Comparison of ENCODE assay signal across 28 cellular contexts in the genomic region with DNA sequence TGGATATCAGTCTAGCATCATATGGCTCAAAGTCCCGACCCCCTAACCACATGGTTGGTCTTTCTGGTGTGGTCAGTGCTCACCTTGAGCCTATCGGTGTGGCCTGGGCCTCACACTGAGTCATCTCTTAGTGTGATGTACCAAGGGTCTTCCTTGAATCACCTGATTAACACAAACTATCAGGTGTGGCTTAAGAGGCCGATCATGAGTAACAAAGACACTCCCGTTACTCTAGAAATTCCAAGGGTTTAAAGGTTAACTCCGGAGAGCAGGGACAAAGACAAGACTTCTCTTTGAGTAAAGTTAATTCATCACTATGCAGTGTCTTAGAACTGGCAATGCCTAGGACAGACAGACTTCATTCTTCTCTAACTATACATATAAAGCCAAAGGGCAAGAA. TPM values are rescaled to one million over a fixed set of nuclear protein-coding genes. Genes with fewer than 3 reads are reported as not detected.
DNase-seq lines count a peak whose midpoint lies in the region; ATAC-seq, FAIRE-seq and TF ChIP-seq lines count a peak whose summit lies in the region.
"Had no signal": no experiment of that assay in that cellular context is flagged by ENCODE, and none has a peak within 500 bp of the region (broad histone marks: within the 10 kb centered on the region; RNA-seq: fewer than 3 reads in every experiment).

No MANE protein-coding gene starts in this region.

- H2BK5ac ChIP-seq in H1 (ENCODE audit: low read depth, low read length): peak overlapping the region; percentile 77; the same call in 1 of the 2 replicates

- 0 out of 2 replicates have a peak overlapping the region, but pooled peaks have one; percentile 13 for H2BK20ac ChIP-seq in H1 (ENCODE audit: low read length)

- no peak overlapping the region for H3K14ac ChIP-seq in H1 (ENCODE audit: insufficient read length)

- H4K91ac ChIP-seq in H1 (replicated peaks; ENCODE audit: insufficient read length, low read length): peak overlapping the region; percentile 58

- peak overlapping the region; percentile 72 for H3K18ac ChIP-seq in H1 (ENCODE audit: extremely low read depth, low read length)

- no peak for TF ChIP-seq RAD21 in H1 (IDR thresholded peaks at IDR 0.05 in 1 of 2, conservative IDR thresholded peaks at IDR 0.05 in 1 of 2; ENCODE audit: low read depth in 2 of 2, low read length in 2 of 2)

- peaks cover 45% of the 10 kb centered on the region for H3K4me1 Mint-ChIP-seq in GM23338

- H3K27ac Mint-ChIP-seq in GM23338: peak overlapping the region; percentile 73
- H3K27ac Mint-ChIP-seq: CD8-positive, alpha-beta memory T cell had no signal

- H3K23ac ChIP-seq in H1 (ENCODE audit: insufficient read length): no peak overlapping the region

- no peak overlapping the region for H2AK5ac ChIP-seq in H1 (ENCODE audit: low read depth, low read length)

- H2BK15ac ChIP-seq in H1 (ENCODE audit: low read length): no peak overlapping the region

- H3K4me2 ChIP-seq in GM23338: peak overlapping the region; percentile 5; the same call in 1 of the 2 replicates
- H3K4me2 ChIP-seq in H1 (ENCODE audit: insufficient read depth in 1 of 2, low read depth in 2 of 2, low read length in 2 of 2): no peak overlapping the region

- H3K9me3 ChIP-seq in H1 (ENCODE audit: insufficient read depth in 2 of 2, low read depth in 1 of 2, low read length in 1 of 2) (no peaks in the 10 kb centered on the region), small intestine (ENCODE audit: control insufficient read depth, low read depth) (no peaks in the 10 kb centered on the region), esophagus squamous epithelium (no peaks in the 10 kb centered on the region), tibial nerve (no peaks in the 10 kb centered on the region)
- H3K9me3 ChIP-seq: MG63 had no signal

- H3K56ac ChIP-seq in H1 (replicated peaks; ENCODE audit: insufficient read length, low read depth, low read length): no peak overlapping the region

- H3F3A ChIP-seq in GM23338 (replicated peaks; ENCODE audit: low read depth): 0 out of 2 replicates have a peak, but pooled peaks cover 4% of the 10 kb centered on the region

- ATAC-seq in GM23338: peak; percentile 45
- ATAC-seq in HG03045 (IDR thresholded peaks at IDR 0.05; ENCODE audit: unreplicated experiment): no peak
- ATAC-seq: HepG2, K562 had no signal

- H3K79me2 ChIP-seq in GM23338 (replicated peaks; ENCODE audit: insufficient read depth) (no peaks in the 10 kb centered on the region), H1 (ENCODE audit: control insufficient read depth in 1 of 2, insufficient read depth in 2 of 2, low read length in 2 of 2) (no peaks in the 10 kb centered on the region)

- CTCF ChIA-PET in H1 (lab: Charles Lee; ENCODE audit: partially characterized antibody): no interaction called here

- DNase-seq in GM23338 (ENCODE audit: low spot score) (peak; percentile 34), H1 (ENCODE audit: low read depth in 1 of 2, low spot score in 2 of 2) (no peak), kidney tubule cell (ENCODE audit: low spot score) (peak; percentile 77), small intestine (peak; percentile 11), NCI-H748 (lab: John Stamatoyannopoulos, UW; ENCODE audit: unreplicated experiment) (no peak), esophagus squamous epithelium (lab: John Stamatoyannopoulos, UW) (no peak), tibial nerve (ENCODE audit: low spot score in 2 of 2) (no peak)
- DNase-seq: AML-193; C1 segment of cervical spinal cord; CD8-positive, alpha-beta memory T cell; DMS53; GDM1; GOT3; MG63; NCI-H1092; NCI-H1436; NCI-H1930; NCI-H510A; NK-92 treated with Interleukin-12 subunit alpha and Interleukin-12 subunit beta, amount 100 ng/mL, for 24 hours; SHP77 treated with DMSO at 0.1 percent for 48 hours had no signal

- H4K8ac ChIP-seq in H1 (ENCODE audit: extremely low read depth, insufficient read depth, low read length): no peak overlapping the region

- H3K27me3 ChIP-seq in GM23338 (ENCODE audit: insufficient read depth): no peaks in the 10 kb centered on the region
- no peaks in the 10 kb centered on the region for H3K27me3 ChIP-seq in H1 (replicated peaks in 1 of 4; ENCODE audit: control insufficient read depth in 3 of 4, extremely low read depth in 1 of 4, insufficient read depth in 3 of 4, low read length in 3 of 4)
- H3K27me3 ChIP-seq in small intestine (ENCODE audit: control insufficient read depth in 2 of 2, insufficient read depth in 2 of 2, low read length in 2 of 2): no peaks in the 10 kb centered on the region
- no peaks in the 10 kb centered on the region for H3K27me3 ChIP-seq in esophagus squamous epithelium
- no peaks in the 10 kb centered on the region for H3K27me3 ChIP-seq in tibial nerve
- H3K27me3 ChIP-seq: MG63 had no signal

- no peaks in the 10 kb centered on the region for H4K20me1 ChIP-seq in GM23338 (replicated peaks; ENCODE audit: insufficient read depth)
- H4K20me1 ChIP-seq in H1 (replicated peaks in 1 of 2; ENCODE audit: control insufficient read depth in 1 of 2, insufficient read depth in 2 of 2, low read length in 2 of 2): no peaks in the 10 kb centered on the region

- H3K36me3 Mint-ChIP-seq in GM23338 (ENCODE audit: low read depth): no peaks in the 10 kb centered on the region

- no peak overlapping the region; the same call in 2 of the 3 replicates for H3K4me3 Mint-ChIP-seq in GM23338
- H3K4me3 Mint-ChIP-seq: CD8-positive, alpha-beta memory T cell had no signal

- H3K9me2 ChIP-seq in GM23338 (ENCODE audit: insufficient read depth): peaks cover 11% of the 10 kb centered on the region; the same call in 1 of the 2 replicates

- no peak for TF ChIP-seq CTCF in GM23338 (conservative IDR thresholded peaks at IDR 0.05; ENCODE audit: low read depth in 2 of 2)
- no peak for TF ChIP-seq CTCF in H1 (IDR thresholded peaks at IDR 0.05; ENCODE audit: control extremely low read depth in 1 of 3, insufficient read depth in 1 of 3, low read depth in 1 of 3, low read length in 3 of 3)
- no peak for TF ChIP-seq CTCF in esophagus squamous epithelium (IDR thresholded peaks at IDR 0.05)
- no peak for TF ChIP-seq CTCF in tibial nerve (IDR thresholded peaks at IDR 0.05)

- H4K5ac ChIP-seq in H1 (ENCODE audit: insufficient read length, low read depth, low read length): no peak overlapping the region

- TF ChIP-seq EP300 in H1 (IDR thresholded peaks at IDR 0.05; ENCODE audit: borderline replicate concordance in 1 of 2, low read depth in 2 of 2, low read length in 2 of 2): no peak
- TF ChIP-seq EP300 in tibial nerve (IDR thresholded peaks at IDR 0.05): no peak

- H3K23me2 ChIP-seq in H1 (ENCODE audit: low read depth, low read length): no peaks in the 10 kb centered on the region

- TF ChIP-seq POLR2A in H1 (IDR thresholded peaks at IDR 0.05; ENCODE audit: control extremely low read depth in 1 of 2, low read depth in 2 of 2, low read length in 2 of 2) (no peak), esophagus squamous epithelium (IDR thresholded peaks at IDR 0.05) (no peak), tibial nerve (IDR thresholded peaks at IDR 0.05) (no peak)

- POLR2A ChIA-PET in H1 (lab: Charles Lee; ENCODE audit: partially characterized antibody): no interaction called here

- H3K27ac ChIP-seq in GM23338 (ENCODE audit: low read depth) (0 out of 2 replicates have a peak overlapping the region, but pooled peaks have one; percentile 18), H1 (ENCODE audit: low read depth, low read length) (no peak overlapping the region), small intestine (ENCODE audit: low read depth in 1 of 2, low read length in 1 of 2) (no peak overlapping the region), esophagus squamous epithelium (no peak overlapping the region), tibial nerve (no peak overlapping the region)
- H3K27ac ChIP-seq: RWPE1 had no signal

- WGBS in H1 (ENCODE audit: extremely low coverage in 1 of 2, insufficient coverage in 1 of 2, insufficient read length in 1 of 2, insufficient replicate concordance in 2 of 2, low coverage in 1 of 2, low lambda C conversion rate in 2 of 2, missing lambda C conversion rate in 1 of 2), 2 experiments: 89% methylated on average over 5 of the region's 5 CpGs; no CpG with 5 or more reads in 1 of the 2 experiments
- 35 to 77% (median 41%) methylated on average over 5 of the region's 5 CpGs for WGBS in small intestine, 3 donors
- WGBS in esophagus squamous epithelium, 2 donors: 63 to 74% methylated on average over 5 of the region's 5 CpGs
- 68 to 77% methylated on average over 5 of the region's 5 CpGs for WGBS in tibial nerve, 2 donors

- FAIRE-seq in H1 (lab: Jason Lieb, UNC) (no peak), small intestine (lab: Jason Lieb, UNC) (no peak)
- FAIRE-seq: D721Med, GM18507, HepG2, K562 had no signal

- H3K4me1 ChIP-seq in GM23338 (ENCODE audit: insufficient read depth) (peaks cover 51% of the 10 kb centered on the region), H1 (replicated peaks in 1 of 4; ENCODE audit: control insufficient read depth in 3 of 4, insufficient read depth in 4 of 4, low read length in 3 of 4) (peaks cover 2 to 18% (median 8%) of the 10 kb centered on the region in 4 experiments; a peak in 5 of 7 replicates), small intestine (ENCODE audit: control insufficient read depth in 2 of 2, insufficient read depth in 1 of 2, low read depth in 1 of 2, low read length in 1 of 2) (no peaks in the 10 kb centered on the region), esophagus squamous epithelium (peaks cover 0 to 18% (median 8%) of the 10 kb centered on the region in 3 donors), tibial nerve (no peaks in the 10 kb centered on the region)

- no peaks in the 10 kb centered on the region; the same call in 2 of the 3 replicates for H3K9me3 Mint-ChIP-seq in GM23338
- H3K9me3 Mint-ChIP-seq: CD8-positive, alpha-beta memory T cell had no signal

- H2BK120ac ChIP-seq in H1 (replicated peaks; ENCODE audit: low read depth, low read length): no peak overlapping the region

- no peak overlapping the region for H3K9ac ChIP-seq in H1 (replicated peaks in 1 of 4; ENCODE audit: extremely low read depth in 1 of 4, low read depth in 3 of 4, low read length in 3 of 4)

- no peak overlapping the region for H3K4me3 ChIP-seq in GM23338
- H3K4me3 ChIP-seq in H1 (ENCODE audit: extremely low read depth in 1 of 4, insufficient read depth in 2 of 4, low read depth in 3 of 4, low read length in 4 of 4): no peak overlapping the region
- H3K4me3 ChIP-seq in small intestine (ENCODE audit: low read depth in 1 of 2, low read length in 2 of 2): no peak overlapping the region
- no peak overlapping the region for H3K4me3 ChIP-seq in esophagus squamous epithelium
- no peak overlapping the region for H3K4me3 ChIP-seq in tibial nerve
- H3K4me3 ChIP-seq: K562, MG63 had no signal

- H2AFZ ChIP-seq in GM23338 (no peak overlapping the region), H1 (ENCODE audit: low read length) (0 out of 2 replicates have a peak overlapping the region, but pooled peaks have one; percentile 45)

- H3K27me3 Mint-ChIP-seq in GM23338 (ENCODE audit: insufficient read depth, low read depth, poor library complexity): no peaks in the 10 kb centered on the region

- 0 out of 2 replicates have a peak overlapping the region, but pooled peaks have one; percentile 13 for H2BK12ac ChIP-seq in H1 (ENCODE audit: low read depth, low read length)

- no peaks in the 10 kb centered on the region for H3K36me3 ChIP-seq in GM23338 (ENCODE audit: insufficient read depth)
- H3K36me3 ChIP-seq in H1 (ENCODE audit: control insufficient read depth in 2 of 4, insufficient read depth in 4 of 4, low read length in 3 of 4): no peaks in the 10 kb centered on the region
- H3K36me3 ChIP-seq in small intestine (ENCODE audit: control insufficient read depth in 2 of 2, insufficient read depth in 2 of 2, low read length in 2 of 2): no peaks in the 10 kb centered on the region
- H3K36me3 ChIP-seq in esophagus squamous epithelium: no peaks in the 10 kb centered on the region
- H3K36me3 ChIP-seq in tibial nerve: no peaks in the 10 kb centered on the region
- H3K36me3 ChIP-seq: MG63 had no signal

- H3K79me1 ChIP-seq in H1 (ENCODE audit: low read depth, low read length): no peaks in the 10 kb centered on the region; the same call in 1 of the 2 replicates

- no peak overlapping the region for H3K4ac ChIP-seq in H1 (replicated peaks; ENCODE audit: insufficient read length, low read depth, low read length)

- intact Hi-C loops in esophagus squamous epithelium (cut with DNase I): no loop called here

RNA-seq across cellular contexts. Expression of a gene that starts 52.3 kb away (rescaled TPM):
- total RNA-seq in GM23338 (2014; rRNA removed; shearing (Covaris generic)): 0.16 and 0.24 TPM in 2 replicates
- polyA plus RNA-seq in GM23338 (2016; fragmentation: Nextera tagmentation; extraction: Ambion mirVana) (0.17 TPM in 1 of 2 replicates, not detected in the other), H1 (2011; rRNA removed) (0.06 and 0.15 TPM in 2 replicates), small intestine (not detected)
- total RNA-seq in H1 (2021; fragmentation: NEBNext Ultra II Directional; extraction: Animal tissue kit (Norgen Biotek cat#: 25700)): 0.15 and 0.99 TPM in 2 replicates
- polyA plus RNA-seq in H1 (2011; cell fraction: cytosol; rRNA removed): 0.09 TPM
- not detected for polyA plus RNA-seq in H1 (2011; cell fraction: nucleus; rRNA removed)
- 0.23 to 0.30 TPM (median 0.26 TPM) in 4 replicates for polyA plus RNA-seq in H1 (2012, experiment 1 of 2)
- polyA plus RNA-seq in H1 (2012, experiment 2 of 2): 0.10 TPM
- 0.10 TPM for polyA plus RNA-seq in H1 (2013, experiment 1 of 2)
- polyA plus RNA-seq in H1 (2013, experiment 2 of 2): 0.09 TPM
- polyA minus RNA-seq in H1 (2011; rRNA and poly(A)+ RNA removed): 0.20 and 0.60 TPM in 2 replicates
- not detected for polyA minus RNA-seq in H1 (2011; cell fraction: cytosol; rRNA and poly(A)+ RNA removed)
- polyA minus RNA-seq in H1 (2011; cell fraction: nucleus; rRNA and poly(A)+ RNA removed): not detected
- total RNA-seq in esophagus squamous epithelium (not detected), tibial nerve (1 to 10 TPM in 1 of 4 donors, under 1 TPM in 1, not detected in 2; 0.44 to 3.9 TPM)
- total RNA-seq: CD8-positive, alpha-beta memory T cell; HepG2; LHCN-M2 had no signal
- polyA plus RNA-seq: AG04450; CD8-positive, alpha-beta memory T cell; HepG2 had no signal

Comparison
In these comparisons a context has a peak if more than half of its experiments do, and no peak if none do; other contexts are left out.
1. DNase-seq: peak in GM23338 (single experiment), kidney tubule cell (single experiment) and small intestine (single experiment); none in H1 (0 of 2), NCI-H748 (single experiment), esophagus squamous epithelium (single experiment) and tibial nerve (0 of 2).